Comparison of ENCODE assay signal across 1 cellular context in genomic region chrX:40107291-40108083, GRCh38.
A peak's percentile ranks its signal among the peaks of the same experiment; 100 is the strongest.
TF ChIP-seq lines count a peak whose summit lies in the region.

No MANE protein-coding gene starts in this region.

TF ChIP-seq in K562, 482 proteins besides CTCF, POLR2A, EP300 and RAD21 (continued from another document):
- no peak for TF ChIP-seq PREB (CRISPR knock-in tag; IDR thresholded peaks at IDR 0.05)
- no peak for TF ChIP-seq MYNN (IDR thresholded peaks at IDR 0.05)
- TF ChIP-seq MYNN (CRISPR knock-in tag; IDR thresholded peaks at IDR 0.05), result no peak
- peak; percentile 51 for TF ChIP-seq TAF1 (IDR thresholded peaks at IDR 0.05; ENCODE audit: control insufficient read depth, extremely low read depth, insufficient read depth, low read length, severe bottlenecking)
- TF ChIP-seq CHAMP1 (IDR thresholded peaks at IDR 0.05), result no peak
- TF ChIP-seq CTBP1 (IDR thresholded peaks at IDR 0.05; ENCODE audit: borderline replicate concordance), result no peak; the same call in none of the 2 replicates
- TF ChIP-seq ZNF224 (CRISPR knock-in tag; IDR thresholded peaks at IDR 0.05), result 0 out of 2 replicates have a peak, but pooled peaks have one; percentile 34
- TF ChIP-seq ZFP91 (CRISPR knock-in tag; IDR thresholded peaks at IDR 0.05), result no peak
- TF ChIP-seq ZNF77 (CRISPR knock-in tag; IDR thresholded peaks at IDR 0.05), result no peak
- no peak for TF ChIP-seq HBP1 (CRISPR knock-in tag; IDR thresholded peaks at IDR 0.05)
- no peak for TF ChIP-seq KDM4B (IDR thresholded peaks at IDR 0.05; ENCODE audit: borderline replicate concordance in 2 of 2, low read depth in 1 of 2)
- no peak for TF ChIP-seq ZNF316 (IDR thresholded peaks at IDR 0.05)
- TF ChIP-seq ETV5 (CRISPR knock-in tag; IDR thresholded peaks at IDR 0.05; ENCODE audit: low read depth), result 0 out of 2 replicates have a peak, but pooled peaks have one; percentile 51
- TF ChIP-seq ZBTB1 (CRISPR knock-in tag; IDR thresholded peaks at IDR 0.05; ENCODE audit: borderline replicate concordance, low read depth), result 0 out of 2 replicates have a peak, but pooled peaks have one; percentile 42
- TF ChIP-seq ZNF696 (CRISPR knock-in tag; conservative IDR thresholded peaks at IDR 0.05), result no peak
- TF ChIP-seq HNRNPL (IDR thresholded peaks at IDR 0.05; ENCODE audit: low read depth, low read length), result peak; percentile 74; the same call in 1 of the 2 replicates
- TF ChIP-seq LCOR (CRISPR knock-in tag; IDR thresholded peaks at IDR 0.05), result 0 out of 2 replicates have a peak, but pooled peaks have one; percentile 44
- TF ChIP-seq EP400 (IDR thresholded peaks at IDR 0.05), result no peak; the same call in 1 of the 2 replicates
- TF ChIP-seq KLF16 (IDR thresholded peaks at IDR 0.05), result no peak
- no peak for TF ChIP-seq HDAC6 (IDR thresholded peaks at IDR 0.05; ENCODE audit: low read depth, low read length)
- TF ChIP-seq E2F5 (CRISPR knock-in tag; IDR thresholded peaks at IDR 0.05), result no peak
- TF ChIP-seq ZNF184 (CRISPR knock-in tag; IDR thresholded peaks at IDR 0.05), result no peak
- no peak for TF ChIP-seq HCFC1 (IDR thresholded peaks at IDR 0.05; ENCODE audit: low read depth, low read length)
- no peak for TF ChIP-seq CBX2 (IDR thresholded peaks at IDR 0.05; ENCODE audit: insufficient read depth, low read length, poor library complexity, severe bottlenecking)
- no peak for TF ChIP-seq ZNF449 (CRISPR knock-in tag; IDR thresholded peaks at IDR 0.05)
- TF ChIP-seq ZNF121 (CRISPR knock-in tag; conservative IDR thresholded peaks at IDR 0.05), result no peak
- TF ChIP-seq ZNF3 (CRISPR knock-in tag; IDR thresholded peaks at IDR 0.05), result no peak
- TF ChIP-seq ESRRA (IDR thresholded peaks at IDR 0.05; ENCODE audit: borderline replicate concordance, low read depth), result no peak
- TF ChIP-seq KLF13 (tag; IDR thresholded peaks at IDR 0.05; ENCODE audit: borderline replicate concordance, low read depth), result peak; percentile 9; the same call in 1 of the 2 replicates
- no peak for TF ChIP-seq TFE3 (CRISPR knock-in tag; IDR thresholded peaks at IDR 0.05)
- no peak for TF ChIP-seq RFX1 (IDR thresholded peaks at IDR 0.05)
- no peak for TF ChIP-seq POU5F1 (IDR thresholded peaks at IDR 0.05; ENCODE audit: borderline replicate concordance, low read depth, low read length, partially characterized antibody)
- TF ChIP-seq BACH1 (tag; IDR thresholded peaks at IDR 0.05), result 0 out of 2 replicates have a peak, but pooled peaks have one; percentile 53
- TF ChIP-seq TOE1 (IDR thresholded peaks at IDR 0.05; ENCODE audit: borderline replicate concordance), result no peak
- TF ChIP-seq TOE1 (CRISPR knock-in tag; IDR thresholded peaks at IDR 0.05; ENCODE audit: borderline replicate concordance, low read depth), result no peak
- TF ChIP-seq PTBP1 (IDR thresholded peaks at IDR 0.05; ENCODE audit: low read depth, low read length), result no peak
- no peak for TF ChIP-seq CBFB (CRISPR knock-in tag; IDR thresholded peaks at IDR 0.05)
- no peak for TF ChIP-seq ZNF445 (CRISPR knock-in tag; IDR thresholded peaks at IDR 0.05; ENCODE audit: low read depth)
- TF ChIP-seq TEAD4 (IDR thresholded peaks at IDR 0.05; ENCODE audit: low read length), result no peak
- no peak for TF ChIP-seq TEAD4 (CRISPR knock-in tag; IDR thresholded peaks at IDR 0.05; ENCODE audit: borderline replicate concordance)
- no peak for TF ChIP-seq ZNF408 (CRISPR knock-in tag; IDR thresholded peaks at IDR 0.05; ENCODE audit: low read depth)
- no peak for TF ChIP-seq CREB5 (CRISPR knock-in tag; IDR thresholded peaks at IDR 0.05)
- no peak for TF ChIP-seq ZNF146 (CRISPR knock-in tag; IDR thresholded peaks at IDR 0.05; ENCODE audit: unreplicated experiment)
- TF ChIP-seq ZNF512 (tag; IDR thresholded peaks at IDR 0.05), result no peak
- no peak; the same call in 1 of the 2 replicates for TF ChIP-seq ZFX (CRISPR knock-in tag; IDR thresholded peaks at IDR 0.05)
- no peak for TF ChIP-seq SMARCC2 (IDR thresholded peaks at IDR 0.05; ENCODE audit: low read depth)
- no peak for TF ChIP-seq GATAD2A (IDR thresholded peaks at IDR 0.05)
- no peak for TF ChIP-seq SAP30 (IDR thresholded peaks at IDR 0.05; ENCODE audit: borderline replicate concordance, insufficient read depth, low read depth, low read length, poor library complexity, severe bottlenecking)
- TF ChIP-seq ZNF583 (CRISPR knock-in tag; IDR thresholded peaks at IDR 0.05), result peak; percentile 67; the same call in 1 of the 2 replicates
- TF ChIP-seq SAFB (IDR thresholded peaks at IDR 0.05; ENCODE audit: borderline replicate concordance, low read depth, low read length), result no peak
- TF ChIP-seq PHF21A (IDR thresholded peaks at IDR 0.05; ENCODE audit: borderline replicate concordance, low read depth), result no peak
- peak; percentile 20 for TF ChIP-seq NEUROD1 (IDR thresholded peaks at IDR 0.05; ENCODE audit: borderline replicate concordance, low read depth, low read length, partially characterized antibody)
- TF ChIP-seq IFI16 (CRISPR knock-in tag; IDR thresholded peaks at IDR 0.05), result no peak
- TF ChIP-seq ILK (tag; IDR thresholded peaks at IDR 0.05; ENCODE audit: borderline replicate concordance, low read depth), result no peak
- no peak for TF ChIP-seq MCM3 (IDR thresholded peaks at IDR 0.05)
- no peak for TF ChIP-seq SMAD1 (IDR thresholded peaks at IDR 0.05; ENCODE audit: low read depth, low read length, partially characterized antibody)
- no peak for TF ChIP-seq U2AF1 (optimal IDR thresholded peaks at IDR 0.05; ENCODE audit: low read depth, low read length)
- no peak for TF ChIP-seq MED1 (CRISPR knock-in tag; IDR thresholded peaks at IDR 0.05; ENCODE audit: borderline replicate concordance)
